In the genomic region with DNA sequence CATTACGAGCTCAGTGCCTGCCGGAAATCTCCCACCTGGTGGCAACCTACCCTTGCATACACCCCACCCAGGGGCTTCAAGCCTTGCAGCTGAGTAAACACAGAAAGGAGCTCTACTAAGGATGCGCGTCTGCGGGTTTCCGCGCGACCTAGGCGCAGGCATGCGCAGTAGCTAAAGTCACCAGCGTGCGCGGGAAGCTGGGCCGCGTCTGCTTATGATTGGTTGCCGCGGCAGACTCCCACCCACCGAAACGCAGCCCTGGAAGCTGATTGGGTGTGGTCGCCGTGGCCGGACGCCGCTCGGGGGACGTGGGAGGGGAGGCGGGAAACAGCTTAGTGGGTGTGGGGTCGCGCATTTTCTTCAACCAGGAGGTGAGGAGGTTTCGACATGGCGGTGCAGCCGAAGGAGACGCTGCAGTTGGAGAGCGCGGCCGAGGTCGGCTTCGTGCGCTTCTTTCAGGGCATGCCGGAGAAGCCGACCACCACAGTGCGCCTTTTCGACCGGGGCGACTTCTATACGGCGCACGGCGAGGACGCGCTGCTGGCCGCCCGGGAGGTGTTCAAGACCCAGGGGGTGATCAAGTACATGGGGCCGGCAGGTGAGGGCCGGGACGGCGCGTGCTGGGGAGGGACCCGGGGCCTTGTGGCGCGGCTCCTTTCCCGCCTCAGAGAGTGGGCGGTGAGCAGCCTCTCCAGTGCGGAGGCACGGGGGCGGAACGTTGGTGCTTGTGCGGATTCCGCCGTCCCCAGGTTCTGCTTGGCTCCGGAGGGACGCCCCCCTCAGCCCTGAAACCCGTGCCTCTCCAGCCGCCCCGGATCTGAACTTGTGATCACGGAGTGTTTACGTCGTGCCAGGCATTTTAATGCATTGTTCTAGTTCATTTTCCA, we compare ENCODE assay signal across 8 cellular contexts. TPM values are rescaled to one million over a fixed set of nuclear protein-coding genes. Genes with fewer than 3 reads are reported as not detected.
DNase-seq lines count a peak whose midpoint lies in the region; ATAC-seq, FAIRE-seq and TF ChIP-seq lines count a peak whose summit lies in the region.

A gene (plus strand): TSS at position 352 of the 887 bp plus-strand sequence. CDS start 36 bp downstream, at position 388.

- H2AFZ ChIP-seq in OCI-LY3 (ENCODE audit: low read depth, low read length): peak within 1 kb of the TSS; percentile 89

- H3K9me3 Mint-ChIP-seq in endothelial cell (ENCODE audit: unreplicated experiment) (no peaks in the 10 kb centered on the region), mesothelial cell of epicardium (peaks cover 16% of the 10 kb centered on the region)

- TF ChIP-seq CTCF in D721Med (IDR thresholded peaks at IDR 0.05; ENCODE audit: insufficient read depth, missing control alignments) (no peak), OCI-LY3 (IDR thresholded peaks at IDR 0.05; ENCODE audit: low read depth, low read length) (no peak), endothelial cell (IDR thresholded peaks at IDR 0.05; ENCODE audit: unreplicated experiment) (no peak), mesothelial cell of epicardium (IDR thresholded peaks at IDR 0.05; ENCODE audit: unreplicated experiment) (no peak)

- peak within 1 kb of the TSS; percentile 96 for H3K27ac Mint-ChIP-seq in endothelial cell (ENCODE audit: unreplicated experiment)
- H3K27ac Mint-ChIP-seq in mesothelial cell of epicardium: peak within 1 kb of the TSS; percentile 97

- H3K36me3 ChIP-seq in OCI-LY3 (replicated peaks; ENCODE audit: low read depth, low read length): peaks cover 4% of the 10 kb centered on the region

- H3K36me3 Mint-ChIP-seq in endothelial cell (ENCODE audit: low read depth, unreplicated experiment) (peaks cover 27% of the 10 kb centered on the region), mesothelial cell of epicardium (peaks cover 27% of the 10 kb centered on the region)

- H3K79me2 ChIP-seq in OCI-LY3 (ENCODE audit: low read length): peaks cover 50% of the 10 kb centered on the region

- DNase-seq in D721Med (ENCODE audit: insufficient read length, low spot score) (peak; percentile 87), HuH-7.5 (ENCODE audit: low spot score) (peak; percentile 92), endothelial cell (ENCODE audit: low spot score) (peak; percentile 91), mesothelial cell of epicardium (ENCODE audit: low spot score in 2 of 2, unreplicated experiment in 2 of 2) (peak; percentile 76 to 85)
- peak; percentile 91 for DNase-seq in activated CD8-positive, alpha-beta memory T cell treated with anti-CD3 and anti-CD28 coated beads, Interleukin-2, amount 50 U/mL, for 4 hours
- DNase-seq in stimulated activated CD8-positive, alpha-beta memory T cell treated with anti-CD3 and anti-CD28 coated beads, Interleukin-15, amount 100 ng/mL, for 4 hours (ENCODE audit: low read depth in 2 of 2): peak; percentile 85 to 86

- H3K4me1 Mint-ChIP-seq in endothelial cell (ENCODE audit: unreplicated experiment) (peaks cover 18% of the 10 kb centered on the region), mesothelial cell of epicardium (peaks cover 19% of the 10 kb centered on the region)

- H3K4me1 ChIP-seq in OCI-LY3 (ENCODE audit: low read length): peaks cover 10% of the 10 kb centered on the region

- peak within 1 kb of the TSS; percentile 94 for H3K9ac ChIP-seq in OCI-LY3 (ENCODE audit: low read length)

- H3K27me3 Mint-ChIP-seq in endothelial cell (ENCODE audit: unreplicated experiment) (peaks cover 6% of the 10 kb centered on the region), mesothelial cell of epicardium (ENCODE audit: low read depth) (no peaks in the 10 kb centered on the region)

- H3K27me3 ChIP-seq in OCI-LY3 (ENCODE audit: low read depth, low read length): no peaks in the 10 kb centered on the region

- FAIRE-seq in D721Med (lab: Jason Lieb, UNC): no peak

- H3K4me3 Mint-ChIP-seq in endothelial cell (ENCODE audit: unreplicated experiment): peak within 1 kb of the TSS; percentile 99
- H3K4me3 Mint-ChIP-seq in mesothelial cell of epicardium: peak within 1 kb of the TSS; percentile 94

- H3K27ac ChIP-seq in OCI-LY3 (ENCODE audit: low read length): peak within 1 kb of the TSS; percentile 69

- peak; percentile 90 for ATAC-seq in GM21526 (IDR thresholded peaks at IDR 0.05; ENCODE audit: low FRiP score, unreplicated experiment)

- H3K9me3 ChIP-seq in OCI-LY3 (ENCODE audit: insufficient read depth, low read length): no peaks in the 10 kb centered on the region

- H3K4me2 ChIP-seq in OCI-LY3 (ENCODE audit: low read length): peak within 1 kb of the TSS; percentile 95

- H4K20me1 ChIP-seq in OCI-LY3 (ENCODE audit: insufficient read depth, low read length): peaks cover 15% of the 10 kb centered on the region

- peak within 1 kb of the TSS; percentile 96 for H3K4me3 ChIP-seq in OCI-LY3 (ENCODE audit: low read length)

RNA-seq across cellular contexts. Expression of the gene that starts here (rescaled TPM):
- total RNA-seq in endothelial cell (ENCODE audit: unreplicated experiment) (56.5 TPM), mesothelial cell of epicardium (38.3 to 39.9 TPM (median 39.6 TPM) in 3 replicates)

Comparison
In these comparisons a context has a peak if more than half of its experiments do, and no peak if none do; other contexts are left out.
1. Peak in every context shown above with its lines: DNase-seq, ATAC-seq, H3K4me3 ChIP-seq and H3K27ac ChIP-seq.